ENCODE assay signal across 19 cellular contexts in genomic region chr4:174266416-174266815, GRCh38. TPM values are rescaled to one million over a fixed set of nuclear protein-coding genes. Genes with fewer than 3 reads are reported as not detected.
A peak's percentile ranks its signal among the peaks of the same experiment; 100 is the strongest.
DNase-seq lines count a peak whose midpoint lies in the region; ATAC-seq, FAIRE-seq and TF ChIP-seq lines count a peak whose summit lies in the region.
"Had no signal": no experiment of that assay in that cellular context is flagged by ENCODE, and none has a peak within 500 bp of the region (broad histone marks: within the 10 kb centered on the region; RNA-seq: fewer than 3 reads in every experiment).

No MANE protein-coding gene starts in this region.

- H3K9me3 ChIP-seq in endocrine pancreas (ENCODE audit: control insufficient read depth, low read length), result no peaks in the 10 kb centered on the region
- H3K9me3 ChIP-seq in small intestine (ENCODE audit: control insufficient read depth, low read depth), result no peaks in the 10 kb centered on the region
- H3K9me3 ChIP-seq: A549 had no signal

- H3K36me3 ChIP-seq in endocrine pancreas (ENCODE audit: control insufficient read depth, insufficient read depth, low read length), result no peaks in the 10 kb centered on the region
- no peaks in the 10 kb centered on the region for H3K36me3 ChIP-seq in small intestine (ENCODE audit: control insufficient read depth in 2 of 2, insufficient read depth in 2 of 2, low read length in 2 of 2)

- H3K27me3 ChIP-seq in endocrine pancreas (ENCODE audit: control insufficient read depth, insufficient read depth, low read length), result no peaks in the 10 kb centered on the region
- no peaks in the 10 kb centered on the region for H3K27me3 ChIP-seq in small intestine (ENCODE audit: control insufficient read depth in 2 of 2, insufficient read depth in 2 of 2, low read length in 2 of 2)

- no peak for TF ChIP-seq CTCF in D721Med (IDR thresholded peaks at IDR 0.05; ENCODE audit: insufficient read depth, missing control alignments)

- no peak for DNase-seq in D721Med (ENCODE audit: insufficient read length, low spot score)
- DNase-seq in GM19239 (ENCODE audit: insufficient read length, low spot score), result no peak
- no peak for DNase-seq in small intestine
- no peak for DNase-seq in activated CD4-positive, alpha-beta T cell treated with anti-CD3 and anti-CD28 coated beads for 4 hours
- no peak for DNase-seq in activated T-cell treated with anti-CD3 and anti-CD28 coated beads for 4 hours
- DNase-seq in HPDE6-E6E7 (ENCODE audit: extremely low spot score), result no peak
- DNase-seq: C1 segment of cervical spinal cord, GDM1, HCEC 1CT, KBM-7, NCI-H1417 treated with DMSO at 0.1 percent for 48 hours, NCI-H2029, NCI-H510A treated with DMSO at 0.1 percent for 48 hours, SW 1271 had no signal

- H3K4me1 ChIP-seq in endocrine pancreas (ENCODE audit: control insufficient read depth, insufficient read depth, low read length) (peaks cover 24% of the 10 kb centered on the region), small intestine (ENCODE audit: control insufficient read depth in 2 of 2, insufficient read depth in 1 of 2, low read depth in 1 of 2, low read length in 1 of 2) (no peaks in the 10 kb centered on the region)

- H3K27ac ChIP-seq in small intestine (ENCODE audit: low read depth in 1 of 2, low read length in 1 of 2), result no peak overlapping the region
- H3K27ac ChIP-seq: A549, HL-60 had no signal

- ATAC-seq in HG03432 (IDR thresholded peaks at IDR 0.05; ENCODE audit: unreplicated experiment), result peak; percentile 45
- ATAC-seq: A549, Panc1 had no signal

- H3K4me3 ChIP-seq in endocrine pancreas (ENCODE audit: control insufficient read depth, insufficient read depth, low read length) (peak overlapping the region; percentile 77), small intestine (ENCODE audit: low read depth in 1 of 2, low read length in 2 of 2) (no peak overlapping the region)
- H3K4me3 ChIP-seq: A549 had no signal

- H3K9ac ChIP-seq in endocrine pancreas (ENCODE audit: control insufficient read depth, insufficient read depth, low read length), result peak overlapping the region; percentile 72

- FAIRE-seq in D721Med (lab: Jason Lieb, UNC) (peak; percentile 90), GM19239 (lab: Jason Lieb, UNC) (peak; percentile 71), small intestine (lab: Jason Lieb, UNC) (no peak)
- FAIRE-seq: A549 had no signal

- WGBS in small intestine, 3 donors, result 81 to 92% (median 87%) methylated on average over 2 of the region's 2 CpGs

RNA-seq across cellular contexts. Expression of gene FBXO8, which starts 17.1 kb away (rescaled TPM):
- polyA plus RNA-seq in small intestine, result 10 to 100 TPM; 14.5 to 25.5 (median 23.5) TPM

RNA-seq across cellular contexts. Expression of gene CEP44, which starts 17.3 kb away (rescaled TPM):
- polyA plus RNA-seq in small intestine, result 1 to 10 TPM; 4.1 to 6.0 (median 5.1) TPM
